ENCODE assay signal across 8 cellular contexts in genomic region chr10:24360286-24361127, GRCh38.
DNase-seq lines count a peak whose midpoint lies in the region; ATAC-seq and TF ChIP-seq lines count a peak whose summit lies in the region.

No MANE protein-coding gene starts in this region.

- TF ChIP-seq CTCF in HFF-Myc (IDR thresholded peaks at IDR 0.05; ENCODE audit: low read depth, low read length, missing control alignments), result peak; percentile 80
- no peak for TF ChIP-seq CTCF in CD4-positive, alpha-beta T cell (IDR thresholded peaks at IDR 0.05)

- CTCF ChIA-PET in activated CD4-positive, alpha-beta memory T cell treated with anti-CD3 and anti-CD28 coated beads, Interleukin-2, amount 10 ng/mL, durations not matched to agents 7 days and 5 days (lab: Charles Lee), result interaction anchor here (1.2 to 1.6 kb wide), 2 partner anchors 13 to 17 kb away, joined by 3 read pairs; no protein-coding TSS in a partner anchor
- CTCF ChIA-PET in CD4-positive, alpha-beta T cell (lab: Charles Lee), result no interaction called here

- no peak overlapping the region for H3K27ac ChIP-seq in CD4-positive, alpha-beta T cell (ENCODE audit: low read depth, low read length)

- H3K27ac Mint-ChIP-seq in activated CD4-positive, alpha-beta memory T cell treated with anti-CD3 and anti-CD28 coated beads, Interleukin-2, amount 10 ng/mL, durations not matched to agents 7 days and 5 days, result no peak overlapping the region
- no peak overlapping the region for H3K27ac Mint-ChIP-seq in CD4-positive, alpha-beta T cell

- intact Hi-C loops in posterior vena cava (cut with DNase I), result no loop called here
- intact Hi-C loops in CD4-positive, alpha-beta T cell (cut with DNase I, micrococcal nuclease), result no loop called here

- peak; percentile 53 for DNase-seq in activated CD8-positive, alpha-beta memory T cell treated with anti-CD3 and anti-CD28 coated beads, Interleukin-2, amount 50 U/mL, for 48 hours
- DNase-seq in activated CD8-positive, alpha-beta memory T cell treated with anti-CD3 and anti-CD28 coated beads for 24 hours, result no peak
- DNase-seq in HFF-Myc (ENCODE audit: extremely low read depth, low read depth) (peak; percentile 61), NCI-H1105 (lab: John Stamatoyannopoulos, UW) (peak; percentile 15), germinal center (ENCODE audit: low spot score) (peak; percentile 11), posterior vena cava (ENCODE audit: low spot score) (peak; percentile 83)
- peak; percentile 33 for DNase-seq in activated CD4-positive, alpha-beta memory T cell treated with anti-CD3 and anti-CD28 coated beads, Interleukin-2, amount 10 ng/mL, durations not matched to agents 7 days and 5 days
- DNase-seq in CD4-positive, alpha-beta T cell, result no peak

- H3K27me3 ChIP-seq in CD4-positive, alpha-beta T cell (ENCODE audit: control insufficient read depth, insufficient read depth, low read length), result no peaks in the 10 kb centered on the region

- H3K4me3 ChIP-seq in HFF-Myc (replicated peaks; ENCODE audit: low read depth, low read length), result no peak overlapping the region

- POLR2A ChIA-PET in activated CD4-positive, alpha-beta memory T cell treated with anti-CD3 and anti-CD28 coated beads, Interleukin-2, amount 10 ng/mL, durations not matched to agents 7 days and 5 days (lab: Charles Lee), result no interaction called here
- POLR2A ChIA-PET in CD4-positive, alpha-beta T cell (lab: Charles Lee), result no interaction called here

- no peaks in the 10 kb centered on the region for H3K4me1 Mint-ChIP-seq in activated CD4-positive, alpha-beta memory T cell treated with anti-CD3 and anti-CD28 coated beads, Interleukin-2, amount 10 ng/mL, durations not matched to agents 7 days and 5 days
- no peaks in the 10 kb centered on the region for H3K4me1 Mint-ChIP-seq in CD4-positive, alpha-beta T cell (ENCODE audit: low read depth)

- no peaks in the 10 kb centered on the region for H3K36me3 Mint-ChIP-seq in activated CD4-positive, alpha-beta memory T cell treated with anti-CD3 and anti-CD28 coated beads, Interleukin-2, amount 10 ng/mL, durations not matched to agents 7 days and 5 days (ENCODE audit: low read depth)
- H3K36me3 Mint-ChIP-seq in CD4-positive, alpha-beta T cell (ENCODE audit: low read depth), result no peaks in the 10 kb centered on the region

- H3K9me3 ChIP-seq in CD4-positive, alpha-beta T cell (ENCODE audit: control insufficient read depth, low read length), result no peaks in the 10 kb centered on the region

- ATAC-seq in CD4-positive, alpha-beta T cell (ENCODE audit: poor library complexity), result no peak

- H3K4me3 Mint-ChIP-seq in activated CD4-positive, alpha-beta memory T cell treated with anti-CD3 and anti-CD28 coated beads, Interleukin-2, amount 10 ng/mL, durations not matched to agents 7 days and 5 days, result no peak overlapping the region
- no peak overlapping the region for H3K4me3 Mint-ChIP-seq in CD4-positive, alpha-beta T cell

- H3K27me3 Mint-ChIP-seq in activated CD4-positive, alpha-beta memory T cell treated with anti-CD3 and anti-CD28 coated beads, Interleukin-2, amount 10 ng/mL, durations not matched to agents 7 days and 5 days, result no peaks in the 10 kb centered on the region
- H3K27me3 Mint-ChIP-seq in CD4-positive, alpha-beta T cell, result no peaks in the 10 kb centered on the region

- H3K9me3 Mint-ChIP-seq in activated CD4-positive, alpha-beta memory T cell treated with anti-CD3 and anti-CD28 coated beads, Interleukin-2, amount 10 ng/mL, durations not matched to agents 7 days and 5 days, result no peaks in the 10 kb centered on the region
- H3K9me3 Mint-ChIP-seq in CD4-positive, alpha-beta T cell, result no peaks in the 10 kb centered on the region

Comparison
In these comparisons a context has a peak if more than half of its experiments do, and no peak if none do; other contexts are left out.
1. DNase-seq: peak in activated CD8-positive, alpha-beta memory T cell treated with anti-CD3 and anti-CD28 coated beads, Interleukin-2, amount 50 U/mL, for 48 hours (single experiment), HFF-Myc (single experiment), NCI-H1105 (single experiment), activated CD4-positive, alpha-beta memory T cell treated with anti-CD3 and anti-CD28 coated beads, Interleukin-2, amount 10 ng/mL, durations not matched to agents 7 days and 5 days (single experiment), germinal center (single experiment) and posterior vena cava (single experiment); none in activated CD8-positive, alpha-beta memory T cell treated with anti-CD3 and anti-CD28 coated beads for 24 hours (single experiment) and CD4-positive, alpha-beta T cell (0 of 10).